8 cellular contexts compared by ENCODE assay signal in the genomic region with DNA sequence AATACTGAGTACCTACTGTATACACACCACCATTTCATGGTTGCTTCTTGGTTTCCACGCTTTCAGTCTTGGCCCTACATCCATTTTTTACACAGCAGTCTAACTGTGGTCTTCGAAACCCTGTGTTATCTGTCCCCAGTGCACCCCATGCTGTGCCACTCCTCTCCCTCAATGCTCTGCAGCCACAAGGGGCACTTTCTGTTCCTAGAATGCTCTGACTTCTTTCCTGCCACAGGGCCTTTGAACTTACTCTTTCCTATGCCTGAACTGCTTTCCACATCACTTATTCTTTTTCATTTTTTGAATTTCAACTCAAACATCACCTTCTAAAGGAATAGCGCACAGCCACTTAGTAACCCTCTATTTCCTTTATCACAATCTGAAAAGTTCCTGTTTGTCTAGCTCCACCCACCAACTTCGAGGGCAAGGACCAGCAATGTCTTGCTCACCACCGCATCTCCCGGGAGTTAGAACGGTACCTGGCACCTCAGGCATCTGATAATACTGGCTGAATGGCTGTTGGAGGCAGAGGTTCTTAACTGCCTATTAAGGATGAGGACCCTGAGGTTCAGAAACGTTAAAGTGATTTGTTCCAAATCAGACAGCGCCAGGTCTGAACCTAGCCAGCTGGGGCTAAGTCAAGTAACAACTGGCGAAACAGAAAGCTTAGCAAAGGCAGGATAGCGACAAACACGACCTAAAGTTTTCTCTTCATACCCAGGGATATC. TPM values are rescaled to one million over a fixed set of nuclear protein-coding genes. Genes with fewer than 3 reads are reported as not detected.
DNase-seq lines count a peak whose midpoint lies in the region; ATAC-seq and TF ChIP-seq lines count a peak whose summit lies in the region.

No MANE protein-coding gene starts in this region.

- peaks cover 42% of the 10 kb centered on the region for H3K4me1 Mint-ChIP-seq in activated T-helper 2 cell treated with anti-CD3 and anti-CD28 coated beads, Interferon-gamma antibody, Interleukin-2, Interleukin-4, amounts not matched to agents 10 μg/mL and 5 μg/mL and 100 μg/mL, durations not matched to agents 14 hours and 24 hours and 36 hours (ENCODE audit: low read depth)

- H3K4me3 ChIP-seq in iPS-15b (ENCODE audit: low read depth, low read length), result peak overlapping the region; percentile 99

- H3K27me3 Mint-ChIP-seq in activated T-helper 2 cell treated with anti-CD3 and anti-CD28 coated beads, Interferon-gamma antibody, Interleukin-2, Interleukin-4, amounts not matched to agents 10 μg/mL and 5 μg/mL and 100 μg/mL, durations not matched to agents 14 hours and 24 hours and 36 hours (ENCODE audit: low read depth), result no peaks in the 10 kb centered on the region

- no peaks in the 10 kb centered on the region for H3K4me1 ChIP-seq in iPS-15b (ENCODE audit: control insufficient read depth, insufficient read depth, low read length)

- H3K9ac ChIP-seq in iPS-15b (ENCODE audit: low read depth, low read length), result peak overlapping the region; percentile 96

- peak overlapping the region; percentile 84 for H3K27ac ChIP-seq in 22Rv1

- H3K27ac Mint-ChIP-seq in activated T-helper 2 cell treated with anti-CD3 and anti-CD28 coated beads, Interferon-gamma antibody, Interleukin-2, Interleukin-4, amounts not matched to agents 10 μg/mL and 5 μg/mL and 100 μg/mL, durations not matched to agents 14 hours and 24 hours and 36 hours, result peak overlapping the region; percentile 83

- H3K9me3 Mint-ChIP-seq in activated T-helper 2 cell treated with anti-CD3 and anti-CD28 coated beads, Interferon-gamma antibody, Interleukin-2, Interleukin-4, amounts not matched to agents 10 μg/mL and 5 μg/mL and 100 μg/mL, durations not matched to agents 14 hours and 24 hours and 36 hours, result no peaks in the 10 kb centered on the region

- no peak for TF ChIP-seq CTCF in 22Rv1 (IDR thresholded peaks at IDR 0.05)

- peak; percentile 51 for DNase-seq in NOMO-1 treated with dmso at 0.1 percent for 144 hours (lab: John Stamatoyannopoulos, UW; ENCODE audit: unreplicated experiment)
- DNase-seq in activated T-helper 2 cell treated with anti-CD3 and anti-CD28 coated beads, Interferon-gamma antibody, Interleukin-2, Interleukin-4, amounts not matched to agents 10 μg/mL and 5 μg/mL and 100 μg/mL, durations not matched to agents 14 hours and 24 hours and 36 hours (ENCODE audit: low spot score), result peak; percentile 12
- peak; percentile 23 to 29 (median 29) for DNase-seq in stimulated activated CD4-positive, alpha-beta T cell treated with anti-CD3 and anti-CD28 coated beads, Interleukin-12 subunit alpha, Interleukin-12 subunit beta, amount 100 ng/mL, for 48 hours (ENCODE audit: low read depth in 2 of 3, low spot score in 1 of 3)
- no peak for DNase-seq in T-helper 9 cell

- H3K4me3 Mint-ChIP-seq in activated T-helper 2 cell treated with anti-CD3 and anti-CD28 coated beads, Interferon-gamma antibody, Interleukin-2, Interleukin-4, amounts not matched to agents 10 μg/mL and 5 μg/mL and 100 μg/mL, durations not matched to agents 14 hours and 24 hours and 36 hours (ENCODE audit: low read depth), result peak overlapping the region; percentile 89

- H3K9me3 ChIP-seq in iPS-15b (ENCODE audit: control insufficient read depth, insufficient read depth, low read length), result no peaks in the 10 kb centered on the region

- H3K36me3 ChIP-seq in iPS-15b (ENCODE audit: control insufficient read depth, insufficient read depth, low read length), result peaks cover 10% of the 10 kb centered on the region

- intact Hi-C loops in activated T-helper 2 cell treated with anti-CD3 and anti-CD28 coated beads, Interferon-gamma antibody, Interleukin-2, Interleukin-4, amounts not matched to agents 10 μg/mL and 5 μg/mL and 100 μg/mL, durations not matched to agents 14 hours and 24 hours and 36 hours (cut with micrococcal nuclease), result loop anchor here (1.0 to 5.0 kb wide), 4 partner anchors 49 to 423 kb away; a partner anchor contains a TSS

- H3K36me3 Mint-ChIP-seq in activated T-helper 2 cell treated with anti-CD3 and anti-CD28 coated beads, Interferon-gamma antibody, Interleukin-2, Interleukin-4, amounts not matched to agents 10 μg/mL and 5 μg/mL and 100 μg/mL, durations not matched to agents 14 hours and 24 hours and 36 hours (ENCODE audit: low read depth), result peaks cover 70% of the 10 kb centered on the region

- TF ChIP-seq POLR2A in GM18505 (IDR thresholded peaks at IDR 0.05; ENCODE audit: borderline replicate concordance, extremely low read depth, insufficient read depth, insufficient read length), result no peak

- ATAC-seq in GM18505 (IDR thresholded peaks at IDR 0.05; ENCODE audit: unreplicated experiment), result peak; percentile 22
- peak; percentile 29 for ATAC-seq in HG02943 (IDR thresholded peaks at IDR 0.05; ENCODE audit: low read depth, unreplicated experiment)

- H3K27me3 ChIP-seq in iPS-15b (ENCODE audit: control insufficient read depth, insufficient read depth, low read length), result no peaks in the 10 kb centered on the region

RNA-seq across cellular contexts. Expression of a gene that starts 0.6 kb away (rescaled TPM):
- total RNA-seq in activated T-helper 2 cell treated with anti-CD3 and anti-CD28 coated beads, Interferon-gamma antibody, Interleukin-2, Interleukin-4, amounts not matched to agents 10 μg/mL and 5 μg/mL and 100 μg/mL, durations not matched to agents 14 hours and 24 hours and 36 hours, result 58.6 and 70.1 TPM in 2 replicates

RNA-seq across cellular contexts. Expression of a gene that starts 49.6 kb away (rescaled TPM):
- 10.0 and 10.4 TPM in 2 replicates for total RNA-seq in activated T-helper 2 cell treated with anti-CD3 and anti-CD28 coated beads, Interferon-gamma antibody, Interleukin-2, Interleukin-4, amounts not matched to agents 10 μg/mL and 5 μg/mL and 100 μg/mL, durations not matched to agents 14 hours and 24 hours and 36 hours

RNA-seq across cellular contexts. Expression of a gene that starts 49.9 kb away (rescaled TPM):
- 12.9 and 14.6 TPM in 2 replicates for total RNA-seq in activated T-helper 2 cell treated with anti-CD3 and anti-CD28 coated beads, Interferon-gamma antibody, Interleukin-2, Interleukin-4, amounts not matched to agents 10 μg/mL and 5 μg/mL and 100 μg/mL, durations not matched to agents 14 hours and 24 hours and 36 hours

RNA-seq across cellular contexts. Expression of a gene that starts 59.2 kb away (rescaled TPM):
- 208 and 215 TPM in 2 replicates for total RNA-seq in activated T-helper 2 cell treated with anti-CD3 and anti-CD28 coated beads, Interferon-gamma antibody, Interleukin-2, Interleukin-4, amounts not matched to agents 10 μg/mL and 5 μg/mL and 100 μg/mL, durations not matched to agents 14 hours and 24 hours and 36 hours
